29 cellular contexts compared by ENCODE assay signal in genomic region chr5:109186759-109187158, GRCh38.
"Had no signal": no experiment of that assay in that cellular context is flagged by ENCODE, and none has a peak within 500 bp of the region (broad histone marks: within the 10 kb centered on the region; RNA-seq: fewer than 3 reads in every experiment).

No MANE protein-coding gene starts in this region.

- H3K27me3 ChIP-seq: esophagus muscularis mucosa, foreskin keratinocyte, gastroesophageal sphincter, heart left ventricle, hepatocyte, neutrophil, right lobe of liver, suprapubic skin, vagina had no signal

- FAIRE-seq: endometrium, small intestine had no signal

- H3K4me3 ChIP-seq: esophagus muscularis mucosa, gastroesophageal sphincter, heart left ventricle, hepatocyte, lower lobe of right lung, right lobe of liver, suprapubic skin, vagina had no signal

- H3K36me3 ChIP-seq: neutrophil, right lobe of liver, vagina had no signal

- H3K27ac ChIP-seq: epithelial cell of prostate, esophagus muscularis mucosa, foreskin keratinocyte, gastroesophageal sphincter, heart left ventricle, hepatocyte, lower lobe of right lung, neutrophil, parathyroid adenoma, right lobe of liver, suprapubic skin, vagina had no signal

- H3K36me3 Mint-ChIP-seq: natural killer cell treated with Interleukin-12 subunit alpha and Interleukin-12 subunit beta and Interleukin-15 and Interleukin-18, amount 100 ng/mL, for 72 hours had no signal

- DNase-seq: cortex of kidney; effector memory CD8-positive, alpha-beta T cell; foreskin keratinocyte; heart left ventricle; islet precursor cell; kidney glomerular epithelial cell; left ventricle myocardium superior; lower lobe of right lung; naive B cell; right lobe of liver; small intestine; stimulated activated CD4-positive, alpha-beta T cell treated with anti-CD3 and anti-CD28 coated beads, Interleukin-15, amount 100 ng/mL, for 24 hours; stimulated activated CD4-positive, alpha-beta T cell treated with anti-CD3 and anti-CD28 coated beads, Interleukin-2, amount 100 ng/mL, for 48 hours; stimulated activated CD8-positive, alpha-beta memory T cell treated with anti-CD3 and anti-CD28 coated beads, Interleukin-4, amount 100 ng/mL, for 48 hours; stimulated activated naive CD4-positive, alpha-beta T cell; stimulated activated naive CD8-positive, alpha-beta T cell treated with anti-CD3 and anti-CD28 coated beads, Interleukin-15, amount 100 ng/mL, for 72 hours; trophoblast cell had no signal

- H3K27me3 Mint-ChIP-seq: effector memory CD8-positive, alpha-beta T cell; naive B cell; natural killer cell treated with Interleukin-12 subunit alpha and Interleukin-12 subunit beta and Interleukin-15 and Interleukin-18, amount 100 ng/mL, for 72 hours; progenitor cell of endocrine pancreas; stimulated activated naive CD8-positive, alpha-beta T cell treated with anti-CD3 and anti-CD28 coated beads, Interleukin-15, amount 100 ng/mL, for 72 hours had no signal

- H3K9me3 ChIP-seq: esophagus muscularis mucosa, gastroesophageal sphincter, heart left ventricle, lower lobe of right lung, neutrophil, right lobe of liver, suprapubic skin, vagina had no signal

- H3K9me3 Mint-ChIP-seq: effector memory CD8-positive, alpha-beta T cell; naive B cell; natural killer cell treated with Interleukin-12 subunit alpha and Interleukin-12 subunit beta and Interleukin-15 and Interleukin-18, amount 100 ng/mL, for 72 hours; neural crest cell; stimulated activated naive CD8-positive, alpha-beta T cell treated with anti-CD3 and anti-CD28 coated beads, Interleukin-15, amount 100 ng/mL, for 72 hours had no signal

- H3K27ac Mint-ChIP-seq: effector memory CD8-positive, alpha-beta T cell; natural killer cell treated with Interleukin-12 subunit alpha and Interleukin-12 subunit beta and Interleukin-15 and Interleukin-18, amount 100 ng/mL, for 72 hours; progenitor cell of endocrine pancreas had no signal

- H3K4me3 Mint-ChIP-seq: effector memory CD8-positive, alpha-beta T cell; naive B cell; natural killer cell treated with Interleukin-12 subunit alpha and Interleukin-12 subunit beta and Interleukin-15 and Interleukin-18, amount 100 ng/mL, for 72 hours; neural crest cell; stimulated activated naive CD8-positive, alpha-beta T cell treated with anti-CD3 and anti-CD28 coated beads, Interleukin-15, amount 100 ng/mL, for 72 hours had no signal

- H3K4me1 ChIP-seq: parathyroid adenoma had no signal

- H3K9ac ChIP-seq: parathyroid adenoma had no signal

- H3K4me1 Mint-ChIP-seq: naive B cell; stimulated activated naive CD8-positive, alpha-beta T cell treated with anti-CD3 and anti-CD28 coated beads, Interleukin-15, amount 100 ng/mL, for 72 hours had no signal
